In genomic region chr1:154682252-154682651, GRCh38 we compare ENCODE assay signal across 1 cellular context.
TF ChIP-seq lines count a peak whose summit lies in the region.

No MANE protein-coding gene starts in this region.

TF ChIP-seq in GM23338, 12 proteins besides CTCF, POLR2A, EP300 and RAD21 (continued from another document):
- TF ChIP-seq ZNF462 (CRISPR knock-in tag; IDR thresholded peaks at IDR 0.05) (no peak), POLR2AphosphoS5 (IDR thresholded peaks at IDR 0.05; ENCODE audit: low read depth) (no peak)
